ENCODE assay signal across 16 cellular contexts in genomic region chr2:130120924-130121323, GRCh38. TPM values are rescaled to one million over a fixed set of nuclear protein-coding genes. Genes with fewer than 3 reads are reported as not detected.
"Had no signal": no experiment of that assay in that cellular context is flagged by ENCODE, and none has a peak within 500 bp of the region (broad histone marks: within the 10 kb centered on the region; RNA-seq: fewer than 3 reads in every experiment).

No MANE protein-coding gene starts in this region.

RNA-seq across cellular contexts. Expression of gene POTEF, which starts 8.1 kb away (rescaled TPM):
- total RNA-seq: activated naive CD4-positive, alpha-beta T cell treated with anti-CD3 and anti-CD28 coated beads for 36 hours; activated naive CD4-positive, alpha-beta T cell treated with anti-CD3 and anti-CD28 coated beads, Interleukin-2, amount 50 U/mL, for 72 hours; activated naive CD8-positive, alpha-beta T cell treated with anti-CD3 and anti-CD28 coated beads for 36 hours; activated naive CD8-positive, alpha-beta T cell treated with anti-CD3 and anti-CD28 coated beads, Interleukin-2, amount 10 ng/mL, durations not matched to agents 7 days and 5 days; activated T-cell treated with anti-CD3 and anti-CD28 coated beads, Interleukin-2, amount 50 U/mL, for 4 hours; activated T-cell treated with anti-CD3 and anti-CD28 coated beads, Interleukin-2, amount 50 U/mL, for 72 hours; activated T-helper 1 cell treated with anti-CD3 and anti-CD28 coated beads, Interleukin-12 subunit alpha, Interleukin-12 subunit beta, Interleukin-2, Interleukin-4 antibody, amounts not matched to agents 30 ng/mL and 10 ng/mL and 1 ng/mL, durations not matched to agents 14 hours and 24 hours and 36 hours; activated T-helper 17 cell treated with anti-CD3 and anti-CD28 coated beads, Interleukin-2, amount 50 U/mL, for 72 hours; activated T-helper 2 cell treated with anti-CD3 and anti-CD28 coated beads, Interferon-gamma antibody, Interleukin-2, Interleukin-4, amounts not matched to agents 10 μg/mL and 5 μg/mL and 100 μg/mL, durations not matched to agents 14 hours and 24 hours and 36 hours; adrenal gland; ascending aorta; body of pancreas; bronchial epithelial cell; cardiac septum had no signal
- polyA plus RNA-seq: adipose tissue, adrenal gland, aorta had no signal
